Comparison of ENCODE assay signal across 8 cellular contexts in genomic region chr7:73521636-73522080, GRCh38. TPM values are rescaled to one million over a fixed set of nuclear protein-coding genes. Genes with fewer than 3 reads are reported as not detected.
DNase-seq lines count a peak whose midpoint lies in the region; ATAC-seq and TF ChIP-seq lines count a peak whose summit lies in the region.

No MANE protein-coding gene starts in this region.

- H3K79me2 ChIP-seq in ACC112 (ENCODE audit: control insufficient read depth, insufficient read depth, low read length, unreplicated experiment) = peaks cover 50% of the 10 kb centered on the region

- H3K4me1 ChIP-seq in ACC112 (ENCODE audit: control insufficient read depth, insufficient read depth, low read length, unreplicated experiment) (peaks cover 11% of the 10 kb centered on the region), skeletal muscle satellite cell (ENCODE audit: control insufficient read depth, insufficient read depth, low read length) (peaks cover 28% of the 10 kb centered on the region)

- peak overlapping the region; percentile 80 for H3K9ac ChIP-seq in skeletal muscle satellite cell (ENCODE audit: low read depth, low read length)

- H3K27me3 ChIP-seq in ACC112 (ENCODE audit: insufficient read depth, low read length) (no peaks in the 10 kb centered on the region), skeletal muscle satellite cell (ENCODE audit: control insufficient read depth, insufficient read depth, low read length) (no peaks in the 10 kb centered on the region)

- peak overlapping the region; percentile 97 for H3K4me2 ChIP-seq in skeletal muscle satellite cell (ENCODE audit: low read length)

- peak overlapping the region; percentile 87 for H3K27ac ChIP-seq in ACC112 (ENCODE audit: low read depth, low read length)
- peak overlapping the region; percentile 96 for H3K27ac ChIP-seq in angular gyrus (ENCODE audit: low read depth, low read length)

- no peak for TF ChIP-seq CTCF in GM10266 (IDR thresholded peaks at IDR 0.05; ENCODE audit: control insufficient read depth, insufficient read depth, low read depth, missing control alignments)

- peak overlapping the region; percentile 33 for H2AFZ ChIP-seq in ACC112 (ENCODE audit: low read length, unreplicated experiment)

- peaks cover 16% of the 10 kb centered on the region for H3K36me3 ChIP-seq in ACC112 (ENCODE audit: insufficient read depth, low read length)
- peaks cover 14% of the 10 kb centered on the region for H3K36me3 ChIP-seq in skeletal muscle satellite cell (ENCODE audit: insufficient read depth, low read length)

- no peaks in the 10 kb centered on the region for H3K9me3 ChIP-seq in skeletal muscle satellite cell (replicated peaks; ENCODE audit: low read length)

- DNase-seq in GM10266 (ENCODE audit: extremely low spot score) (peak; percentile 84), NAMALWA (ENCODE audit: low spot score) (peak; percentile 63), NCI-H1694 treated with DMSO at 0.1 percent for 48 hours (lab: John Stamatoyannopoulos, UW) (no peak)

- peak; percentile 41 for ATAC-seq in HG02571 (IDR thresholded peaks at IDR 0.05; ENCODE audit: unreplicated experiment)

- H3K4me3 ChIP-seq in ACC112 (ENCODE audit: low read depth, low read length) = peak overlapping the region; percentile 90
- peak overlapping the region; percentile 72 for H3K4me3 ChIP-seq in iPS-11a (ENCODE audit: low read depth, low read length)
- peak overlapping the region; percentile 79 for H3K4me3 ChIP-seq in skeletal muscle satellite cell (ENCODE audit: low read length)

RNA-seq across cellular contexts. Expression of gene BAZ1B, which starts 0.4 kb away (rescaled TPM):
- total RNA-seq in skeletal muscle satellite cell (2012; rRNA removed) = 44.6 and 47.1 TPM in 2 replicates

RNA-seq across cellular contexts. Expression of gene BCL7B, which starts 35.8 kb away (rescaled TPM):
- 27.9 and 28.0 TPM in 2 replicates for total RNA-seq in skeletal muscle satellite cell (2012; rRNA removed)

RNA-seq across cellular contexts. Expression of gene TBL2, which starts 56.7 kb away (rescaled TPM):
- total RNA-seq in skeletal muscle satellite cell (2012; rRNA removed) = 69.5 and 94.1 TPM in 2 replicates
